ENCODE assay signal across 16 cellular contexts in genomic region chr16:85453701-85454100, GRCh38.
DNase-seq lines count a peak whose midpoint lies in the region; FAIRE-seq lines count a peak whose summit lies in the region.
"Had no signal": no experiment of that assay in that cellular context is flagged by ENCODE, and none has a peak within 500 bp of the region (broad histone marks: within the 10 kb centered on the region; RNA-seq: fewer than 3 reads in every experiment).

No MANE protein-coding gene starts in this region.

- FAIRE-seq in RCC 7860 (lab: Jason Lieb, UNC), result no peak
- no peak for FAIRE-seq in small intestine (lab: Jason Lieb, UNC)
- FAIRE-seq: GM19239, HTR-8/SVneo had no signal

- no peak overlapping the region; a peak in 1 of 20 replicates for H3K4me3 ChIP-seq in BLaER1 treated with 17β-estradiol and CSF1 and Interleukin-3, amounts not matched to agents 10 nM and 100 nM
- H3K4me3 ChIP-seq in small intestine (ENCODE audit: low read depth in 1 of 2, low read length in 2 of 2), result no peak overlapping the region
- H3K4me3 ChIP-seq: GM23338 had no signal

- H3K27ac ChIP-seq in BLaER1 treated with 17β-estradiol and CSF1 and Interleukin-3, amounts not matched to agents 10 nM and 100 nM, result peak overlapping the region in 4 of 11 experiments; percentile 34 to 61 (median 43); a peak in 5 of 22 replicates
- H3K27ac ChIP-seq in KOPT-K1 (ENCODE audit: low read depth, low read length, poor library complexity, severe bottlenecking) (peak overlapping the region; percentile 13), angular gyrus (ENCODE audit: low read depth, low read length) (peak overlapping the region; percentile 1), small intestine (ENCODE audit: low read depth in 1 of 2, low read length in 1 of 2) (no peak overlapping the region)
- H3K27ac ChIP-seq: C4-2B had no signal

- H3K36me3 ChIP-seq in BLaER1 treated with 17β-estradiol and CSF1 and Interleukin-3, amounts not matched to agents 10 nM and 100 nM, result no peaks in the 10 kb centered on the region
- no peaks in the 10 kb centered on the region for H3K36me3 ChIP-seq in KOPT-K1 (ENCODE audit: insufficient read depth, low read length)
- no peaks in the 10 kb centered on the region for H3K36me3 ChIP-seq in small intestine (ENCODE audit: control insufficient read depth in 2 of 2, insufficient read depth in 2 of 2, low read length in 2 of 2)

- H3K9me3 ChIP-seq in BLaER1 treated with 17β-estradiol and CSF1 and Interleukin-3, amounts not matched to agents 10 nM and 100 nM (replicated peaks in 1 of 11), result no peaks in the 10 kb centered on the region
- no peaks in the 10 kb centered on the region for H3K9me3 ChIP-seq in KOPT-K1 (ENCODE audit: insufficient read depth, low read length, poor library complexity, severe bottlenecking)
- H3K9me3 ChIP-seq in small intestine (ENCODE audit: control insufficient read depth, low read depth), result no peaks in the 10 kb centered on the region
- H3K9me3 ChIP-seq: Caco-2 had no signal

- no peak for DNase-seq in RCC 7860 (ENCODE audit: low spot score)
- DNase-seq in D341Med (ENCODE audit: low spot score), result no peak
- no peak for DNase-seq in small intestine
- DNase-seq: CD4-positive, alpha-beta T cell; DMS153; DMS79; GF-D8; KBM-7 had no signal

- H3K27me3 ChIP-seq in BLaER1 treated with 17β-estradiol and CSF1 and Interleukin-3, amounts not matched to agents 10 nM and 100 nM, result peaks cover 0 to 73% (median 0%) of the 10 kb centered on the region in 11 experiments; a peak in 7 of 22 replicates
- H3K27me3 ChIP-seq in small intestine (ENCODE audit: control insufficient read depth in 2 of 2, insufficient read depth in 2 of 2, low read length in 2 of 2), result no peaks in the 10 kb centered on the region

- 70 to 84% (median 73%) methylated on average over 9 to 10 of the region's 10 CpGs for WGBS in small intestine, 3 donors

- H3K4me1 ChIP-seq in BLaER1 treated with 17β-estradiol and CSF1 and Interleukin-3, amounts not matched to agents 10 nM and 100 nM, result peaks cover 29 to 100% (median 99%) of the 10 kb centered on the region in 10 experiments
- no peaks in the 10 kb centered on the region for H3K4me1 ChIP-seq in small intestine (ENCODE audit: control insufficient read depth in 2 of 2, insufficient read depth in 1 of 2, low read depth in 1 of 2, low read length in 1 of 2)

- H3K4me2 ChIP-seq in BLaER1 treated with 17β-estradiol and CSF1 and Interleukin-3, amounts not matched to agents 10 nM and 100 nM, result peak overlapping the region; percentile 63 to 100 (median 87); a peak in 21 of 22 replicates
- H3K4me2 ChIP-seq: GM23338 had no signal

- H3K9ac ChIP-seq in BLaER1 treated with 17β-estradiol and CSF1 and Interleukin-3, amounts not matched to agents 10 nM and 100 nM, result peak overlapping the region in 6 of 11 experiments; percentile 26 to 65 (median 57); a peak in 8 of 22 replicates

- peaks cover 0 to 19% (median 0%) of the 10 kb centered on the region in 11 experiments; a peak in 4 of 22 replicates for H4K20me1 ChIP-seq in BLaER1 treated with 17β-estradiol and CSF1 and Interleukin-3, amounts not matched to agents 10 nM and 100 nM

Comparison
In these comparisons a context has a peak if more than half of its experiments do, and no peak if none do; other contexts are left out.
1. H3K27ac ChIP-seq: peak in KOPT-K1 (single experiment) and angular gyrus (single experiment); none in small intestine (0 of 2).